ENCODE assay signal across 1 cellular context in the genomic region with DNA sequence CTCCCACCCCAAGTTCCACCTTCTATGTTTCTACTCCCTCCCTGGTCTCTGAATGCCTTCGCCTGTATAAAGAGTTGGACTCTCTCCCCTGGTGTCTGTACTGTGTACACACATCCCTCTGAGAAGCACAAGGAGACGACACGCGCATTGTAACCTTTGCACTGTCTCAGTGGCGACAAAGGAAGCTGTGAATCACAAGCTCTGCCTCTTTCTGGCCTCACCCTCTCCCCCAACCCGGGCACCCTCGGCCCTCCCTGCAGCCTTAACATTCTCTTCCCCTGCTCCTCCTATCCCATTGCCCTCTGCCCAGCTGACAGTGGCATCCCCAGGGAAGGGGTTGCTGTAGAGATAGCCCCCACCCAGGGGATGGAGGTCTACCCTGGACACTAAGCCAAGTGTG.
TF ChIP-seq lines count a peak whose summit lies in the region.

No MANE protein-coding gene starts in this region.

TF ChIP-seq in HepG2, 621 proteins besides CTCF, POLR2A, EP300 and RAD21 (continued from another document and continues in another):
- TF ChIP-seq, protein P1, sequence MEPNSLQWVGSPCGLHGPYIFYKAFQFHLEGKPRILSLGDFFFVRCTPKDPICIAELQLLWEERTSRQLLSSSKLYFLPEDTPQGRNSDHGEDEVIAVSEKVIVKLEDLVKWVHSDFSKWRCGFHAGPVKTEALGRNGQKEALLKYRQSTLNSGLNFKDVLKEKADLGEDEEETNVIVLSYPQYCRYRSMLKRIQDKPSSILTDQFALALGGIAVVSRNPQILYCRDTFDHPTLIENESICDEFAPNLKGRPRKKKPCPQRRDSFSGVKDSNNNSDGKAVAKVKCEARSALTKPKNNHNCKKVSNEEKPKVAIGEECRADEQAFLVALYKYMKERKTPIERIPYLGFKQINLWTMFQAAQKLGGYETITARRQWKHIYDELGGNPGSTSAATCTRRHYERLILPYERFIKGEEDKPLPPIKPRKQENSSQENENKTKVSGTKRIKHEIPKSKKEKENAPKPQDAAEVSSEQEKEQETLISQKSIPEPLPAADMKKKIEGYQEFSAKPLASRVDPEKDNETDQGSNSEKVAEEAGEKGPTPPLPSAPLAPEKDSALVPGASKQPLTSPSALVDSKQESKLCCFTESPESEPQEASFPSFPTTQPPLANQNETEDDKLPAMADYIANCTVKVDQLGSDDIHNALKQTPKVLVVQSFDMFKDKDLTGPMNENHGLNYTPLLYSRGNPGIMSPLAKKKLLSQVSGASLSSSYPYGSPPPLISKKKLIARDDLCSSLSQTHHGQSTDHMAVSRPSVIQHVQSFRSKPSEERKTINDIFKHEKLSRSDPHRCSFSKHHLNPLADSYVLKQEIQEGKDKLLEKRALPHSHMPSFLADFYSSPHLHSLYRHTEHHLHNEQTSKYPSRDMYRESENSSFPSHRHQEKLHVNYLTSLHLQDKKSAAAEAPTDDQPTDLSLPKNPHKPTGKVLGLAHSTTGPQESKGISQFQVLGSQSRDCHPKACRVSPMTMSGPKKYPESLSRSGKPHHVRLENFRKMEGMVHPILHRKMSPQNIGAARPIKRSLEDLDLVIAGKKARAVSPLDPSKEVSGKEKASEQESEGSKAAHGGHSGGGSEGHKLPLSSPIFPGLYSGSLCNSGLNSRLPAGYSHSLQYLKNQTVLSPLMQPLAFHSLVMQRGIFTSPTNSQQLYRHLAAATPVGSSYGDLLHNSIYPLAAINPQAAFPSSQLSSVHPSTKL (CRISPR knock-in tag; IDR thresholded peaks at IDR 0.05): peak; percentile 88
- no peak for TF ChIP-seq CHD4 (IDR thresholded peaks at IDR 0.05; ENCODE audit: borderline replicate concordance, low read length)
- TF ChIP-seq ZNF782 (CRISPR knock-in tag; IDR thresholded peaks at IDR 0.05; ENCODE audit: borderline replicate concordance): no peak
- no peak for TF ChIP-seq TAF15 (IDR thresholded peaks at IDR 0.05; ENCODE audit: low read depth, low read length, poor library complexity, severe bottlenecking)
- TF ChIP-seq ZNF891 (CRISPR knock-in tag; IDR thresholded peaks at IDR 0.05): no peak
- TF ChIP-seq SMAD9 (CRISPR knock-in tag; IDR thresholded peaks at IDR 0.05): no peak
- no peak for TF ChIP-seq ZNF280B (CRISPR knock-in tag; IDR thresholded peaks at IDR 0.05; ENCODE audit: borderline replicate concordance)
- no peak for TF ChIP-seq NFIC (IDR thresholded peaks at IDR 0.05; ENCODE audit: low read length)
- no peak for TF ChIP-seq ZNF234 (CRISPR knock-in tag; conservative IDR thresholded peaks at IDR 0.05)
- TF ChIP-seq, protein P2, sequence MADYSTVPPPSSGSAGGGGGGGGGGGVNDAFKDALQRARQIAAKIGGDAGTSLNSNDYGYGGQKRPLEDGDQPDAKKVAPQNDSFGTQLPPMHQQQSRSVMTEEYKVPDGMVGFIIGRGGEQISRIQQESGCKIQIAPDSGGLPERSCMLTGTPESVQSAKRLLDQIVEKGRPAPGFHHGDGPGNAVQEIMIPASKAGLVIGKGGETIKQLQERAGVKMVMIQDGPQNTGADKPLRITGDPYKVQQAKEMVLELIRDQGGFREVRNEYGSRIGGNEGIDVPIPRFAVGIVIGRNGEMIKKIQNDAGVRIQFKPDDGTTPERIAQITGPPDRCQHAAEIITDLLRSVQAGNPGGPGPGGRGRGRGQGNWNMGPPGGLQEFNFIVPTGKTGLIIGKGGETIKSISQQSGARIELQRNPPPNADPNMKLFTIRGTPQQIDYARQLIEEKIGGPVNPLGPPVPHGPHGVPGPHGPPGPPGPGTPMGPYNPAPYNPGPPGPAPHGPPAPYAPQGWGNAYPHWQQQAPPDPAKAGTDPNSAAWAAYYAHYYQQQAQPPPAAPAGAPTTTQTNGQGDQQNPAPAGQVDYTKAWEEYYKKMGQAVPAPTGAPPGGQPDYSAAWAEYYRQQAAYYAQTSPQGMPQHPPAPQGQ (CRISPR knock-in tag; IDR thresholded peaks at IDR 0.05; ENCODE audit: borderline replicate concordance): no peak
- no peak for TF ChIP-seq HOXA7 (CRISPR knock-in tag; IDR thresholded peaks at IDR 0.05)
- TF ChIP-seq ZNF333 (CRISPR knock-in tag; IDR thresholded peaks at IDR 0.05; ENCODE audit: borderline replicate concordance): no peak
- TF ChIP-seq NCOA1 (CRISPR knock-in tag; IDR thresholded peaks at IDR 0.05): no peak
- peak; percentile 35; the same call in 1 of the 2 replicates for TF ChIP-seq BCL6 (CRISPR knock-in tag; IDR thresholded peaks at IDR 0.05)
- TF ChIP-seq ZNF12 (CRISPR knock-in tag; IDR thresholded peaks at IDR 0.05): 0 out of 2 replicates have a peak, but pooled peaks have one; percentile 45
- peak; percentile 63; the same call in 1 of the 2 replicates for TF ChIP-seq IKZF5 (CRISPR knock-in tag; IDR thresholded peaks at IDR 0.05)
- no peak for TF ChIP-seq ARNT (IDR thresholded peaks at IDR 0.05)
- no peak for TF ChIP-seq ZNF747 (CRISPR knock-in tag; IDR thresholded peaks at IDR 0.05; ENCODE audit: borderline replicate concordance)
- no peak for TF ChIP-seq TRAFD1 (CRISPR knock-in tag; IDR thresholded peaks at IDR 0.05; ENCODE audit: borderline replicate concordance)
- TF ChIP-seq ZNF776 (CRISPR knock-in tag; IDR thresholded peaks at IDR 0.05): no peak
- no peak for TF ChIP-seq ZNF841 (CRISPR knock-in tag; IDR thresholded peaks at IDR 0.05; ENCODE audit: borderline replicate concordance)
- TF ChIP-seq PRMT3 (CRISPR knock-in tag; IDR thresholded peaks at IDR 0.05; ENCODE audit: borderline replicate concordance, low read depth): no peak
- no peak for TF ChIP-seq NFYC (CRISPR knock-in tag; IDR thresholded peaks at IDR 0.05)
- TF ChIP-seq, protein P3, sequence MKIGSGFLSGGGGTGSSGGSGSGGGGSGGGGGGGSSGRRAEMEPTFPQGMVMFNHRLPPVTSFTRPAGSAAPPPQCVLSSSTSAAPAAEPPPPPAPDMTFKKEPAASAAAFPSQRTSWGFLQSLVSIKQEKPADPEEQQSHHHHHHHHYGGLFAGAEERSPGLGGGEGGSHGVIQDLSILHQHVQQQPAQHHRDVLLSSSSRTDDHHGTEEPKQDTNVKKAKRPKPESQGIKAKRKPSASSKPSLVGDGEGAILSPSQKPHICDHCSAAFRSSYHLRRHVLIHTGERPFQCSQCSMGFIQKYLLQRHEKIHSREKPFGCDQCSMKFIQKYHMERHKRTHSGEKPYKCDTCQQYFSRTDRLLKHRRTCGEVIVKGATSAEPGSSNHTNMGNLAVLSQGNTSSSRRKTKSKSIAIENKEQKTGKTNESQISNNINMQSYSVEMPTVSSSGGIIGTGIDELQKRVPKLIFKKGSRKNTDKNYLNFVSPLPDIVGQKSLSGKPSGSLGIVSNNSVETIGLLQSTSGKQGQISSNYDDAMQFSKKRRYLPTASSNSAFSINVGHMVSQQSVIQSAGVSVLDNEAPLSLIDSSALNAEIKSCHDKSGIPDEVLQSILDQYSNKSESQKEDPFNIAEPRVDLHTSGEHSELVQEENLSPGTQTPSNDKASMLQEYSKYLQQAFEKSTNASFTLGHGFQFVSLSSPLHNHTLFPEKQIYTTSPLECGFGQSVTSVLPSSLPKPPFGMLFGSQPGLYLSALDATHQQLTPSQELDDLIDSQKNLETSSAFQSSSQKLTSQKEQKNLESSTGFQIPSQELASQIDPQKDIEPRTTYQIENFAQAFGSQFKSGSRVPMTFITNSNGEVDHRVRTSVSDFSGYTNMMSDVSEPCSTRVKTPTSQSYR (CRISPR knock-in tag; IDR thresholded peaks at IDR 0.05; ENCODE audit: borderline replicate concordance): peak; percentile 31; the same call in 1 of the 2 replicates
- no peak for TF ChIP-seq CAMTA2 (CRISPR knock-in tag; IDR thresholded peaks at IDR 0.05; ENCODE audit: borderline replicate concordance)
- TF ChIP-seq NFKB2 (CRISPR knock-in tag; IDR thresholded peaks at IDR 0.05; ENCODE audit: borderline replicate concordance): no peak
- no peak for TF ChIP-seq ZBTB40 (IDR thresholded peaks at IDR 0.05)
- TF ChIP-seq ZBTB40 (CRISPR knock-in tag; IDR thresholded peaks at IDR 0.05): no peak
- TF ChIP-seq FOXK1 (CRISPR knock-in tag; IDR thresholded peaks at IDR 0.05; ENCODE audit: borderline replicate concordance, low read depth): peak; percentile 31; the same call in 1 of the 2 replicates
- no peak for TF ChIP-seq RFXAP (CRISPR knock-in tag; IDR thresholded peaks at IDR 0.05; ENCODE audit: borderline replicate concordance)
- TF ChIP-seq, protein P4, sequence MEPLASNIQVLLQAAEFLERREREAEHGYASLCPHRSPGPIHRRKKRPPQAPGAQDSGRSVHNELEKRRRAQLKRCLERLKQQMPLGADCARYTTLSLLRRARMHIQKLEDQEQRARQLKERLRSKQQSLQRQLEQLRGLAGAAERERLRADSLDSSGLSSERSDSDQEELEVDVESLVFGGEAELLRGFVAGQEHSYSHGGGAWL (CRISPR knock-in tag; IDR thresholded peaks at IDR 0.05): no peak
- no peak for TF ChIP-seq ATF7 (IDR thresholded peaks at IDR 0.05)
- no peak for TF ChIP-seq ATF7 (CRISPR knock-in tag; IDR thresholded peaks at IDR 0.05)
- TF ChIP-seq TBL1XR1 (IDR thresholded peaks at IDR 0.05; ENCODE audit: borderline replicate concordance, low read length, partially characterized antibody): no peak
